Comparison of ENCODE assay signal across 8 cellular contexts in the genomic region with DNA sequence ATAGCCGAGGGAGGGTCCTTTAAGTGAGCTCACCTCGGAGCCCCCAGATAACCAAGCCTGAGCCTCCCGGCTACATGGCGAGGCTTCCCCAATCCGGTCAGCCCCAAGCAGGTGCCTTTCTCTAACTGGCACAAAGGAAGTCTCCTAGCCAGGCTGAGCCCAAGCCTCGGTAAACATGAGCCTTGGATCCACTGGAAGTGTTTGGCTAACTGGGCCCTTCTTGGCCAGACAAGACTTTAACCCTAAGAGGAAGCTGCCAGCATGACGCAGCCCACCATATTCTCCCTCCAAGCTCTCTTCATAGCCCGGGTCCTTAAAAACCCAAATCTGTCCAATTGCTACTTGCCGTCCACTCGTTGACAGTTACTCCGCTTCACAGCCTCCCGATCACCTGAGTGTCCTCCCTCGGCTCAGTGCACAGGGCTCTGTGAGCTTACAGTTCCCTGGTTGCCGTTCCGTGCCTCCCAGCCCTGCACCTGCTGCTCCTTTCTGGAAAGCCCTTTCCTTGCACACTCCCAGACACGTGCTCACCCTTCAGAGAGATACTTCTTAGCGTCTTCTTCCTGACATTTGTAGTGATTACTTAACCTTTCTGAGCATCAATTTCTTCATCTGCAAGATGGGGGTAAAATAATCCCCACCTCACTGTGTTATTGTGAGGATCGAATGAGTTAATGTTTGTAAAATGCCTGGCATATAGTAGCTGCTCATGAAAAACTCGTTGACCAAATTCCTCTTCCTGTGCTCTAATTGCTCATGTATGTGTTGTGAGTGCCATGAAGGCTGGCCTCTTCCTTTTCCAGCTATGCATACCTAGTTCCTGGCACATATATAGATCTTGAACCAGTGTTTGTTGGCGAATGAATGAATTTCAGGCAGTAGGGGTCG. TPM values are rescaled to one million over a fixed set of nuclear protein-coding genes. Genes with fewer than 3 reads are reported as not detected.
DNase-seq lines count a peak whose midpoint lies in the region; ATAC-seq and TF ChIP-seq lines count a peak whose summit lies in the region.

No MANE protein-coding gene starts in this region.

- TF ChIP-seq POLR2A in heart left ventricle (IDR thresholded peaks at IDR 0.05): no peak

- peak in 1 of 4 donors; percentile 3 for ATAC-seq in heart left ventricle
- ATAC-seq in GM19351 (IDR thresholded peaks at IDR 0.05; ENCODE audit: unreplicated experiment): no peak

- peak; percentile 70 for DNase-seq in SHP77 treated with DMSO at 0.1 percent for 48 hours (lab: John Stamatoyannopoulos, UW)
- DNase-seq in heart left ventricle: no peak
- no peak for DNase-seq in skeletal muscle cell (ENCODE audit: low read depth)
- DNase-seq in NCI-H82 (lab: John Stamatoyannopoulos, UW): no peak
- DNase-seq in Kasumi-1 (lab: John Stamatoyannopoulos, UW): no peak
- DNase-seq in A172 (ENCODE audit: low spot score): no peak

- TF ChIP-seq CTCF in GM12875 (IDR thresholded peaks at IDR 0.05; ENCODE audit: borderline replicate concordance, insufficient read depth, low read depth, low read length) (no peak), heart left ventricle (IDR thresholded peaks at IDR 0.05) (no peak)

- intact Hi-C loops in heart left ventricle (cut with DNase I): loop anchor here in 5 of 10 donors (1.0 to 10.0 kb wide), 5 partner anchors 69 to 129 kb away; partner anchors contain the start of gene MYH9 (in 3 of the 5)

- 67 to 83% (median 71%) methylated on average over 16 to 21 of the region's 21 CpGs for WGBS in heart left ventricle, 4 donors

- no peaks in the 10 kb centered on the region for H3K36me3 ChIP-seq in heart left ventricle

- H3K4me3 ChIP-seq in GM12875 (ENCODE audit: low read depth, low read length): peak overlapping the region; percentile 52
- H3K4me3 ChIP-seq in heart left ventricle: peak overlapping the region in 9 of 12 donors; percentile 47 to 67 (median 56)
- H3K4me3 ChIP-seq in skeletal muscle cell (ENCODE audit: low read depth, low read length): peak overlapping the region; percentile 39

- peaks cover 15 to 68% (median 50%) of the 10 kb centered on the region in 12 donors for H3K4me1 ChIP-seq in heart left ventricle

- H3K9me3 ChIP-seq in heart left ventricle: no peaks in the 10 kb centered on the region

- H3K27ac ChIP-seq in heart left ventricle: peak overlapping the region; percentile 81 to 99 (median 93)

- no peaks in the 10 kb centered on the region for H3K27me3 ChIP-seq in heart left ventricle

RNA-seq across cellular contexts. Expression of gene TXN2, which starts 25.6 kb away (rescaled TPM):
- 100 to 1,000 TPM in 6 of 9 donors, 10 to 100 TPM in 3; 87.9 to 128 (median 113) TPM for total RNA-seq in heart left ventricle
- 100 to 1,000 TPM in 1 of 2 donors, 10 to 100 TPM in 1; 99.9 to 160 TPM for polyA plus RNA-seq in heart left ventricle
- total RNA-seq in A172 (2014; rRNA removed; shearing (Covaris generic)): 9.9 and 24.2 TPM in 2 replicates

RNA-seq across cellular contexts. Expression of gene FOXRED2, which starts 51.0 kb away (rescaled TPM):
- total RNA-seq in heart left ventricle: 10 to 100 TPM in 3 of 9 donors, 1 to 10 TPM in 6; 5.6 to 12.1 (median 8.3) TPM
- polyA plus RNA-seq in heart left ventricle: 1 to 10 TPM; 3.5 to 4.7 TPM
- total RNA-seq in A172 (2014; rRNA removed; shearing (Covaris generic)): 17.6 and 18.4 TPM in 2 replicates
